17 cellular contexts compared by ENCODE assay signal in the genomic region with DNA sequence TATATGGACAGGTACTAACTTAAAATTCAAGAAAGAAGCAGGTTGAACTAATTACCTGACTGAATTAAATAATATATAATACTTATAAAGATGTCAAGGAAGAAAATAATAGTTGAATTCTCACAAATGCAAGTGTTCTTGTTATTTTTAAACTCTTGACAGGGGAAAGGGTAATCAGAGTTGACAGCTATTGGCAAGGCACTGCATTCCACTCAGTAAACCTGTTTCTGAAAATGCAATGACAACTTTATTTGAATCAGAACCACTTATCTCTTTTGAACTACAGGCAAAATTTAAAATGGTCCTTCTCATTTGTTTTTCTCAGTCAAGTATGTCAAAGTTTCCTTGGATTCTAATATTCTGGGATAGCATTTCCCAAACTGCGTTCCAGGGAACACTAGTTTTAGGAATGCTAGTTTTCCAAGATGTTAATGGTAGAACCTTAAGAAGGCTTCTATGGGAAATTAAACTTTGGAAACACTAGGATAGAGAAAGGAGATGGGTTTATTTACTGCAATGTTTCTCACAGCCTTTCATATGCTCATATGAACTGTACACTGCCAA.
"Had no signal": no experiment of that assay in that cellular context is flagged by ENCODE, and none has a peak within 500 bp of the region (broad histone marks: within the 10 kb centered on the region; RNA-seq: fewer than 3 reads in every experiment).

No MANE protein-coding gene starts in this region.

- H3K27ac ChIP-seq: dorsolateral prefrontal cortex, left lung, parathyroid adenoma, prostate gland, spleen, transverse colon had no signal

- H3K36me3 ChIP-seq: left lung, prostate gland, spleen, transverse colon had no signal

- H3K9me3 ChIP-seq: left lung, prostate gland, spleen, transverse colon had no signal

- H3K4me1 ChIP-seq: left lung, parathyroid adenoma, prostate gland, spleen, transverse colon had no signal

- H3K4me3 ChIP-seq: dorsolateral prefrontal cortex, left lung, lung, prostate gland, spleen, transverse colon had no signal

- DNase-seq: cortex of kidney; dorsolateral prefrontal cortex; effector CD8-positive, alpha-beta T cell; islet precursor cell; left lung; mesendoderm; naive B cell; spleen; stimulated activated CD4-positive, alpha-beta T cell treated with anti-CD3 and anti-CD28 coated beads, Interleukin-15, amount 100 ng/mL, for 24 hours; stimulated activated CD4-positive, alpha-beta T cell treated with anti-CD3 and anti-CD28 coated beads, Interleukin-1b, Interleukin-23, amount 100 ng/mL, for 48 hours; stimulated activated CD4-positive, alpha-beta T cell treated with anti-CD3 and anti-CD28 coated beads, Interleukin-4, amount 100 ng/mL, for 24 hours; transverse colon had no signal

- H3K9ac ChIP-seq: parathyroid adenoma had no signal

- ATAC-seq: left lung; sciatic nerve; stimulated activated memory B cell treated with anti-CD40 and anti-IgM and Interleukin-4, amounts not matched to agents 10 μg/mL and 1 μg/mL and 100 μg/mL, for 72 hours had no signal

- H3K27me3 ChIP-seq: dorsolateral prefrontal cortex, left lung, spleen, transverse colon had no signal
